Comparison of ENCODE assay signal across 27 cellular contexts in genomic region chr6:95515975-95516374, GRCh38.
A peak's percentile ranks its signal among the peaks of the same experiment; 100 is the strongest.
DNase-seq lines count a peak whose midpoint lies in the region; ATAC-seq, FAIRE-seq and TF ChIP-seq lines count a peak whose summit lies in the region.
"Had no signal": no experiment of that assay in that cellular context is flagged by ENCODE, and none has a peak within 500 bp of the region (broad histone marks: within the 10 kb centered on the region; RNA-seq: fewer than 3 reads in every experiment).

No MANE protein-coding gene starts in this region.

- peak overlapping the region; percentile 78 for H3K27ac Mint-ChIP-seq in Caco-2 (ENCODE audit: unreplicated experiment)
- H3K27ac Mint-ChIP-seq: CD8-positive, alpha-beta T cell had no signal

- intact Hi-C loops in Caco-2 (cut with micrococcal nuclease; ENCODE audit: unreplicated experiment) = loop anchor here (2.0 kb wide), 1 partner anchor 61 kb away; the partner anchor contains the start of gene MANEA
- intact Hi-C loops in dorsolateral prefrontal cortex (cut with DNase I) = no loop called here

- CTCF ChIA-PET in Caco-2 (lab: Charles Lee) = no interaction called here

- no peak overlapping the region for H3K4me3 ChIP-seq in Caco-2 (ENCODE audit: low read depth, low read length)
- H3K4me3 ChIP-seq in HUES48 (ENCODE audit: low read depth, low read length) = peak overlapping the region; percentile 9; the same call in 1 of the 2 replicates
- H3K4me3 ChIP-seq in bronchial epithelial cell (ENCODE audit: low read depth, low read length) = no peak overlapping the region
- H3K4me3 ChIP-seq in iPS-18a (ENCODE audit: low read length) = peak overlapping the region; percentile 13
- H3K4me3 ChIP-seq in dorsolateral prefrontal cortex = no peak overlapping the region
- H3K4me3 ChIP-seq: GM23248 had no signal

- H3K9me3 Mint-ChIP-seq in Caco-2 (ENCODE audit: unreplicated experiment) = no peaks in the 10 kb centered on the region
- H3K9me3 Mint-ChIP-seq: CD8-positive, alpha-beta T cell had no signal

- no peaks in the 10 kb centered on the region for H3K27me3 ChIP-seq in Caco-2 (replicated peaks; ENCODE audit: control insufficient read depth, insufficient read depth, low read length)
- H3K27me3 ChIP-seq in HUES48 (ENCODE audit: control insufficient read depth, insufficient read depth, low read length) = no peaks in the 10 kb centered on the region
- H3K27me3 ChIP-seq in bronchial epithelial cell (ENCODE audit: control insufficient read depth, insufficient read depth, low read length) = no peaks in the 10 kb centered on the region
- H3K27me3 ChIP-seq in iPS-18a (ENCODE audit: control insufficient read depth, insufficient read depth, low read length) = no peaks in the 10 kb centered on the region
- H3K27me3 ChIP-seq in dorsolateral prefrontal cortex = no peaks in the 10 kb centered on the region

- peak overlapping the region; percentile 60 for H3K4me3 Mint-ChIP-seq in Caco-2 (ENCODE audit: unreplicated experiment)
- H3K4me3 Mint-ChIP-seq: CD8-positive, alpha-beta T cell had no signal

- peak overlapping the region; percentile 35; the same call in 1 of the 2 replicates for H3K9ac ChIP-seq in HUES48 (ENCODE audit: low read depth, low read length)
- no peak overlapping the region for H3K9ac ChIP-seq in iPS-18a (ENCODE audit: low read length)
- H3K9ac ChIP-seq: GM23248 had no signal

- BruUV-seq in Caco-2 (replicated peaks; lab: Mats Ljungman, UMichigan) = no TSS peak

- POLR2A ChIA-PET in Caco-2 (lab: Charles Lee) = no interaction called here

- H3K9me3 ChIP-seq in Caco-2 (no peaks in the 10 kb centered on the region), HUES48 (ENCODE audit: control insufficient read depth, insufficient read depth, low read length) (no peaks in the 10 kb centered on the region), iPS-18a (ENCODE audit: control insufficient read depth, low read depth, low read length) (no peaks in the 10 kb centered on the region)

- H3K36me3 Mint-ChIP-seq in Caco-2 (ENCODE audit: insufficient read depth, unreplicated experiment) = peaks cover 6% of the 10 kb centered on the region
- H3K36me3 Mint-ChIP-seq: CD8-positive, alpha-beta T cell had no signal

- no peaks in the 10 kb centered on the region for H3K27me3 Mint-ChIP-seq in Caco-2 (ENCODE audit: insufficient read depth, unreplicated experiment)

- TF ChIP-seq CTCF in Caco-2 (IDR thresholded peaks at IDR 0.05; ENCODE audit: insufficient read depth in 1 of 2, low read depth in 1 of 2, low read length in 1 of 2, severe bottlenecking in 1 of 2, unreplicated experiment in 1 of 2) (no peak), bronchial epithelial cell (IDR thresholded peaks at IDR 0.05; ENCODE audit: insufficient read depth, low read length, severe bottlenecking) (no peak), dorsolateral prefrontal cortex (IDR thresholded peaks at IDR 0.05 in 54 of 56, conservative IDR thresholded peaks at IDR 0.05 in 2 of 56; ENCODE audit: low read depth in 1 of 56, partially characterized antibody in 56 of 56) (no peak)

- H3K36me3 ChIP-seq in Caco-2 (ENCODE audit: control insufficient read depth, insufficient read depth, low read length) (no peaks in the 10 kb centered on the region), HUES48 (ENCODE audit: control insufficient read depth, insufficient read depth, low read length) (no peaks in the 10 kb centered on the region), bronchial epithelial cell (ENCODE audit: control insufficient read depth, insufficient read depth, low read length) (no peaks in the 10 kb centered on the region), iPS-18a (ENCODE audit: control insufficient read depth, low read depth, low read length) (no peaks in the 10 kb centered on the region)

- FAIRE-seq in bronchial epithelial cell (lab: Jason Lieb, UNC) = no peak
- FAIRE-seq: GM12892 had no signal

- ATAC-seq in GM19324 (IDR thresholded peaks at IDR 0.05; ENCODE audit: low FRiP score, unreplicated experiment) = no peak
- ATAC-seq: CD8-positive, alpha-beta T cell; HCT116; Panc1; SK-N-SH treated with all-trans-retinoic acid at 6 μM for 48 hours had no signal

- peaks cover 37% of the 10 kb centered on the region for H3K4me1 ChIP-seq in Caco-2
- H3K4me1 ChIP-seq in HUES48 (ENCODE audit: control insufficient read depth, insufficient read depth, low read length) = peaks cover 42% of the 10 kb centered on the region
- peaks cover 31% of the 10 kb centered on the region for H3K4me1 ChIP-seq in iPS-18a (ENCODE audit: control insufficient read depth, low read depth, low read length)

- peak in 1 of 2 experiments; percentile 18 for DNase-seq in Caco-2
- peak; percentile 47 for DNase-seq in bronchial epithelial cell (ENCODE audit: low read depth)
- DNase-seq in D341Med (ENCODE audit: low spot score) = no peak
- DNase-seq in effector CD4-positive, alpha-beta T cell = no peak
- no peak for DNase-seq in dorsolateral prefrontal cortex
- DNase-seq: AML-193; C1 segment of cervical spinal cord; CD8-positive, alpha-beta T cell; DMS79 treated with DMSO at 0.1 percent for 48 hours; GM23248; IMR-90; NCI-H1417; NCI-H1694 treated with DMSO at 0.1 percent for 48 hours; NCI-H2081 treated with DMSO at 0.1 percent for 48 hours; NCI-H2171 treated with DMSO at 0.1 percent for 48 hours; NCI-H524 treated with DMSO at 0.1 percent for 48 hours; NCI-H82; SIG-M5 had no signal

- H3K27ac ChIP-seq in HUES48 (ENCODE audit: low read depth, low read length) = peak overlapping the region; percentile 88
- H3K27ac ChIP-seq in iPS-18a (ENCODE audit: low read length) = no peak overlapping the region
- H3K27ac ChIP-seq in dorsolateral prefrontal cortex = no peak overlapping the region
- H3K27ac ChIP-seq: 22Rv1, GM23248, HL-60 had no signal

- H3K4me1 Mint-ChIP-seq in Caco-2 (ENCODE audit: low read depth, unreplicated experiment) = peaks cover 30% of the 10 kb centered on the region

Comparison
In these comparisons a context has a peak if more than half of its experiments do, and no peak if none do; other contexts are left out.
1. H3K4me3 ChIP-seq: peak in HUES48 (single experiment) and iPS-18a (single experiment); none in Caco-2 (single experiment), bronchial epithelial cell (single experiment) and dorsolateral prefrontal cortex (0 of 59).